Comparison of ENCODE assay signal across 18 cellular contexts in genomic region chr7:44236333-44236728, GRCh38. TPM values are rescaled to one million over a fixed set of nuclear protein-coding genes. Genes with fewer than 3 reads are reported as not detected.
DNase-seq lines count a peak whose midpoint lies in the region; ATAC-seq and TF ChIP-seq lines count a peak whose summit lies in the region.
"Had no signal": no experiment of that assay in that cellular context is flagged by ENCODE, and none has a peak within 500 bp of the region (broad histone marks: within the 10 kb centered on the region; RNA-seq: fewer than 3 reads in every experiment).

No MANE protein-coding gene starts in this region.

- H3K36me3 Mint-ChIP-seq in neural crest cell (ENCODE audit: low read depth) (no peaks in the 10 kb centered on the region), chondrocyte (ENCODE audit: low read depth) (no peaks in the 10 kb centered on the region)
- H3K36me3 Mint-ChIP-seq: CD4-positive, CD25-positive, alpha-beta regulatory T cell had no signal

- no peaks in the 10 kb centered on the region for H3K9me3 Mint-ChIP-seq in neural crest cell
- no peaks in the 10 kb centered on the region for H3K9me3 Mint-ChIP-seq in chondrocyte (ENCODE audit: low read depth)
- H3K9me3 Mint-ChIP-seq: CD4-positive, CD25-positive, alpha-beta regulatory T cell had no signal

- H3K27me3 Mint-ChIP-seq in neural crest cell (ENCODE audit: low read depth) = no peaks in the 10 kb centered on the region
- H3K27me3 Mint-ChIP-seq in chondrocyte (ENCODE audit: low read depth) = no peaks in the 10 kb centered on the region
- H3K27me3 Mint-ChIP-seq: CD4-positive, CD25-positive, alpha-beta regulatory T cell had no signal

- H3K27ac Mint-ChIP-seq in neural crest cell (ENCODE audit: unreplicated experiment) = peak overlapping the region; percentile 84
- H3K27ac Mint-ChIP-seq in chondrocyte (ENCODE audit: unreplicated experiment) = no peak overlapping the region
- H3K27ac Mint-ChIP-seq: CD4-positive, CD25-positive, alpha-beta regulatory T cell had no signal

- H3K4me3 Mint-ChIP-seq in neural crest cell = no peak overlapping the region
- H3K4me3 Mint-ChIP-seq in chondrocyte (ENCODE audit: unreplicated experiment) = no peak overlapping the region
- H3K4me3 Mint-ChIP-seq: CD4-positive, CD25-positive, alpha-beta regulatory T cell had no signal

- TF ChIP-seq CTCF in neural crest cell (conservative IDR thresholded peaks at IDR 0.05) (no peak), chondrocyte (IDR thresholded peaks at IDR 0.05) (no peak)

- no peak for ATAC-seq in HG02938 (IDR thresholded peaks at IDR 0.05; ENCODE audit: unreplicated experiment)
- ATAC-seq: left lobe of liver; right cardiac atrium; stimulated activated naive CD8-positive, alpha-beta T cell treated with anti-CD3 and anti-CD28 coated beads, Interleukin-15, Interleukin-2, amounts not matched to agents 100 U/mL and 50 U/mL, for 24 hours had no signal

- peaks cover 10% of the 10 kb centered on the region for H3K4me1 Mint-ChIP-seq in neural crest cell
- no peaks in the 10 kb centered on the region for H3K4me1 Mint-ChIP-seq in chondrocyte (ENCODE audit: low read depth)

- DNase-seq in NCI-H510A (lab: John Stamatoyannopoulos, UW) (peak; percentile 15), NCI-H510A treated with DMSO at 0.1 percent for 48 hours (lab: John Stamatoyannopoulos, UW) (no peak), MV-4-11 (lab: John Stamatoyannopoulos, UW) (peak; percentile 72), UCSD-AML1 (lab: John Stamatoyannopoulos, UW; ENCODE audit: unreplicated experiment) (peak; percentile 8), neural crest cell (ENCODE audit: low read depth, low spot score) (no peak), chondrocyte (ENCODE audit: low spot score) (no peak)
- DNase-seq in activated CD4-positive, alpha-beta T cell treated with anti-CD3 and anti-CD28 coated beads, Interleukin-2, amount 50 U/mL, for 1 hour = no peak
- DNase-seq: activated CD4-positive, alpha-beta T cell treated with anti-CD3 and anti-CD28 coated beads for 4 hours; CD4-positive, CD25-positive, alpha-beta regulatory T cell; DND-41; NCI-H2081 treated with DMSO at 0.1 percent for 48 hours; right cardiac atrium; stimulated activated naive CD8-positive, alpha-beta T cell treated with anti-CD3 and anti-CD28 coated beads, Interleukin-15, Interleukin-2, amounts not matched to agents 100 U/mL and 50 U/mL, for 24 hours; transverse colon had no signal

RNA-seq across cellular contexts. Expression of gene YKT6, which starts 35.6 kb away (rescaled TPM):
- total RNA-seq in neural crest cell (95.9 and 97.4 TPM in 2 replicates), chondrocyte (126 to 133 TPM (median 131 TPM) in 3 replicates)

RNA-seq across cellular contexts. Expression of gene GCK, which starts 47.1 kb away (rescaled TPM):
- total RNA-seq in neural crest cell (0.42 and 0.52 TPM in 2 replicates), chondrocyte (0.31 to 0.44 TPM (median 0.37 TPM) in 3 replicates)
- total RNA-seq: CD4-positive, CD25-positive, alpha-beta regulatory T cell; M059J; T-helper 1 cell treated with Interleukin-12 subunit alpha and Interleukin-12 subunit beta and Interleukin-4 antibody, amounts not matched to agents 30 ng/mL and 1 ng/mL, for 36 hours had no signal

Comparison
In these comparisons a context has a peak if more than half of its experiments do, and no peak if none do; other contexts are left out.
1. DNase-seq: peak in NCI-H510A (single experiment), MV-4-11 (single experiment) and UCSD-AML1 (single experiment); none in NCI-H510A treated with DMSO at 0.1 percent for 48 hours (single experiment), neural crest cell (single experiment), activated CD4-positive, alpha-beta T cell treated with anti-CD3 and anti-CD28 coated beads, Interleukin-2, amount 50 U/mL, for 1 hour (single experiment) and chondrocyte (single experiment).